Comparison of ENCODE assay signal across 1 cellular context in genomic region chr9:124810513-124811355, GRCh38.
TF ChIP-seq lines count a peak whose summit lies in the region.

No MANE protein-coding gene starts in this region.

TF ChIP-seq in WTC11, 78 proteins besides CTCF, POLR2A, EP300 and RAD21 (continued from another document):
- TF ChIP-seq ATF2 (CRISPR knock-in tag; IDR thresholded peaks at IDR 0.05; ENCODE audit: borderline replicate concordance, low read depth): no peak
- TF ChIP-seq SP1 (CRISPR knock-in tag; conservative IDR thresholded peaks at IDR 0.05): 0 out of 2 replicates have a peak, but pooled peaks have one; percentile 26
- no peak for TF ChIP-seq CREB1 (CRISPR knock-in tag; IDR thresholded peaks at IDR 0.05)
- TF ChIP-seq MYBL2 (CRISPR knock-in tag; IDR thresholded peaks at IDR 0.05): no peak
- no peak for TF ChIP-seq GABPB1 (CRISPR knock-in tag; IDR thresholded peaks at IDR 0.05)
